Comparison of ENCODE assay signal across 15 cellular contexts in the genomic region with DNA sequence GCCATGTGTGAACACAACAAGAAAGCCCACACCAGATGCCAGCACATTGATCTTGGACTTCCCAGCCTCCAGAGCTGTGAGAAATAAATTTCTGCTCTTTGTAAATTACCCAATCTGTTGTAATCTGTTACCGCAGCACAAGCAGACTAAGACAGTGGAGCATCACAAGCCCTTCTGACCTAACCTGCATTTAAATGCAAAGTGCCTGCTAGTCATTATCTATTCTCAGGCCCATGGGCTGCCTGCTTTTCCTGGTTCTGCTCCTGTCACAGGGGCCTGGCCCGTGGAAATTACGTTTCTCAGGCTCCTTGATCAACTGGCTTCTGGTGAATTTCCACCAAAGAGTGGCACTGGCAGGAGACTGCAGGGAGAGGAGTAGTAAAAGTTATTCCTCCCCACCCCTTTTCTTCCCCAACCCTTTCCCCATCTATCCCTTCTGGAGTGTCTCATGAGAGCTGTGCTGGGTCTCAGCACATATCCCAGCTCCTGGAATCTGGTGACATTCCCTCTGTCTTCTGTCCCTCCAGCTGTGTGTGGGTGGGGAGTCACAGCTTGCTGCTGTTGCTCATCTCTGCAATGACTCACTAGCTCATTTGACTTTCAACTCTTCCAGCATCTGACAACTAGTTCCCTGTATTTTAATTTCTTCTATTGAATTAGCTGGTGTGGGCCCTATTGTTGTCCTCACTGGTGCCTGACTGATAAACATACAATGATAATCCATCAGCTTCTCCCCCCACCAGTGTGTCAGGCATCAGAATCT.
DNase-seq lines count a peak whose midpoint lies in the region; FAIRE-seq and TF ChIP-seq lines count a peak whose summit lies in the region.
"Had no signal": no experiment of that assay in that cellular context is flagged by ENCODE, and none has a peak within 500 bp of the region (broad histone marks: within the 10 kb centered on the region; RNA-seq: fewer than 3 reads in every experiment).

No MANE protein-coding gene starts in this region.

- H3K27ac ChIP-seq in A673 (ENCODE audit: low read depth, low read length, poor library complexity, severe bottlenecking), result no peak overlapping the region
- peak overlapping the region; percentile 49 for H3K27ac ChIP-seq in caudate nucleus (ENCODE audit: low read depth, low read length)
- H3K27ac ChIP-seq: gastroesophageal sphincter, KMS-11, lower lobe of right lung had no signal

- no peaks in the 10 kb centered on the region for H3K9me3 ChIP-seq in A673 (ENCODE audit: low read depth, low read length, poor library complexity, severe bottlenecking)
- H3K9me3 ChIP-seq: lower lobe of right lung had no signal

- CTCF ChIA-PET in A673 (lab: Charles Lee), result no interaction called here

- H3K4me3 ChIP-seq in A673 (ENCODE audit: low read depth, low read length, poor library complexity, severe bottlenecking), result no peak overlapping the region
- H3K4me3 ChIP-seq: gastroesophageal sphincter, lower lobe of right lung had no signal

- H3K4me1 ChIP-seq in A673 (ENCODE audit: insufficient read depth, low read length, poor library complexity, severe bottlenecking), result peaks cover 14% of the 10 kb centered on the region
- H3K4me1 ChIP-seq: lower lobe of right lung had no signal

- no peaks in the 10 kb centered on the region for H3K36me3 ChIP-seq in A673 (ENCODE audit: insufficient read depth, low read length, poor library complexity, severe bottlenecking)
- H3K36me3 ChIP-seq: gastroesophageal sphincter, lower lobe of right lung had no signal

- no peak for TF ChIP-seq CTCF in A673 (conservative IDR thresholded peaks at IDR 0.05; ENCODE audit: low read depth, low read length)

- BruUV-seq in A673 (replicated peaks; lab: Mats Ljungman, UMichigan), result no TSS peak

- peak; percentile 4 for FAIRE-seq in HTR-8/SVneo (lab: Jason Lieb, UNC)

- no peaks in the 10 kb centered on the region for H3K27me3 ChIP-seq in A673 (replicated peaks; ENCODE audit: insufficient read depth, low read depth, low read length, poor library complexity)
- H3K27me3 ChIP-seq: gastroesophageal sphincter had no signal

- POLR2A ChIA-PET in A673 (lab: Charles Lee; ENCODE audit: low non-redundant PET), result no interaction called here

- DNase-seq in A673 (ENCODE audit: low spot score) (peak; percentile 80), HTR-8/SVneo (ENCODE audit: insufficient read length, low spot score) (peak; percentile 29), caudate nucleus (lab: John Stamatoyannopoulos, UW) (peak in 54 of 61 donors; percentile 7 to 91 (median 57)), medulla oblongata (ENCODE audit: extremely low spot score) (peak; percentile 69), NCI-H1694 treated with DMSO at 0.1 percent for 48 hours (lab: John Stamatoyannopoulos, UW) (no peak), epidermal melanocyte (ENCODE audit: insufficient read length, low spot score) (no peak)
- no peak for DNase-seq in activated CD8-positive, alpha-beta memory T cell treated with anti-CD3 and anti-CD28 coated beads for 24 hours
- no peak for DNase-seq in activated CD4-positive, CD25-positive, alpha-beta regulatory T cell treated with anti-CD3 and anti-CD28 coated beads, Interleukin-2, amount 50 U/mL, for 72 hours
- DNase-seq: activated CD4-positive, alpha-beta T cell treated with anti-CD3 and anti-CD28 coated beads, Interleukin-2, amount 10 ng/mL, durations not matched to agents 7 days and 5 days; activated naive CD4-positive, alpha-beta T cell treated with Interleukin-2 at 50 U/mL for 16 hours; lower lobe of right lung; NCI-H510A treated with DMSO at 0.1 percent for 48 hours; stimulated activated CD4-positive, alpha-beta T cell treated with anti-CD3 and anti-CD28 coated beads, Interleukin-4, amount 100 ng/mL, for 1 hour had no signal

- intact Hi-C loops in A673 (cut with micrococcal nuclease; ENCODE audit: unreplicated experiment), result no loop called here

Comparison
In these comparisons a context has a peak if more than half of its experiments do, and no peak if none do; other contexts are left out.
1. DNase-seq: peak in A673 (single experiment), HTR-8/SVneo (single experiment), caudate nucleus (54 of 61) and medulla oblongata (single experiment); none in activated CD8-positive, alpha-beta memory T cell treated with anti-CD3 and anti-CD28 coated beads for 24 hours (single experiment), NCI-H1694 treated with DMSO at 0.1 percent for 48 hours (single experiment), activated CD4-positive, CD25-positive, alpha-beta regulatory T cell treated with anti-CD3 and anti-CD28 coated beads, Interleukin-2, amount 50 U/mL, for 72 hours (single experiment) and epidermal melanocyte (single experiment).